In the genomic region with DNA sequence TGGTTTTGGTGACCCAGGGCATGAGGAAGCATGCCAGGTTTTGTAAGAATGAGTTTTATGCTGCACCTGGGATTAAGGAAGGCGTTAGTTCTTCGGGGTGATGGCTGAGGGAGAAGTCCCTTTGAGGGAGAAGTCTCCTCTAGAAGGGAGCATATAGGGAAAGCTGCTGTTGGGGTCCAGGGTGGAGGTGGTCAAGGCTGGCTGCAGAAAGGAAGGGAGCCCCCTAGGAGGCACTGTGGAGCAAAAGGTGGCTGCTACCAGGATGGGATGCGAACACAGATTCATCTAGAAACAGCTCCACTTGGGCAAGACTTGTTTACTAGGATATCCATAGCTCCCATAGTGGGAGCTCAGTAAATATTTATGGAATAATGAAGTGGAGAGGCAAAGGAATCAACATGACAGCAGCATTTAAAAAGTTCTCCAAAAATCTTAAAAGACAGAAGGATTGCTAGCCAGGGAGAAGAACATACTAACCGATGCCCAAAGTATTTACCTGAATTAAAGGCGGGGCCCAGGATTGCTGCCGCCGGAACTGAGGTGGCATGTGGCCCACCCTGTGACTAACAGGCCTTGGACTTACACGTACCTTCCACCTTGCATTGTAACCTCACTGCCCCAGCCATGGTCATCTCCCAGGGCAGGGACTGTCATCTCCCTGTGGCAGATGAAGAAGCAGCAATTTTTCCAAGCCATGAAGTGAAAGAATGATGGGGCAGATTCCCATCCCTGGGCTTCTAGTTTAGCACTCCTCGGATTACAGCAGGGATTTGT, we compare ENCODE assay signal across 12 cellular contexts. TPM values are rescaled to one million over a fixed set of nuclear protein-coding genes. Genes with fewer than 3 reads are reported as not detected.
A peak's percentile ranks its signal among the peaks of the same experiment; 100 is the strongest.
DNase-seq lines count a peak whose midpoint lies in the region; ATAC-seq and TF ChIP-seq lines count a peak whose summit lies in the region.
"Had no signal": no experiment of that assay in that cellular context is flagged by ENCODE, and none has a peak within 500 bp of the region (broad histone marks: within the 10 kb centered on the region; RNA-seq: fewer than 3 reads in every experiment).

No MANE protein-coding gene starts in this region.

- H3K4me3 ChIP-seq in fibroblast of villous mesenchyme (ENCODE audit: low read depth, low read length) (no peak overlapping the region), thyroid gland (replicated peaks in 1 of 3) (no peak overlapping the region)
- H3K4me3 ChIP-seq in CD8-positive, alpha-beta T cell (ENCODE audit: low read depth, low read length): no peak overlapping the region
- H3K4me3 ChIP-seq: ovary had no signal

- H3K27ac ChIP-seq in thyroid gland: peak overlapping the region; percentile 47 to 78 (median 58)
- H3K27ac ChIP-seq in CD8-positive, alpha-beta T cell (ENCODE audit: low read depth, low read length): no peak overlapping the region

- H3K36me3 Mint-ChIP-seq in CD8-positive, alpha-beta T cell: no peaks in the 10 kb centered on the region
- H3K36me3 Mint-ChIP-seq: activated CD8-positive, alpha-beta memory T cell treated with anti-CD3 and anti-CD28 coated beads, Interleukin-2, amount 10 ng/mL, durations not matched to agents 7 days and 5 days had no signal

- CTCF ChIA-PET in CD8-positive, alpha-beta T cell (lab: Charles Lee): no interaction called here

- DNase-seq in DMS 273 (lab: John Stamatoyannopoulos, UW; ENCODE audit: unreplicated experiment) (peak; percentile 31), DMS 273 treated with DMSO at 0.1 percent for 48 hours (lab: John Stamatoyannopoulos, UW) (no peak), SW480 (ENCODE audit: low spot score) (peak; percentile 63), fibroblast of villous mesenchyme (ENCODE audit: low read depth) (no peak), thyroid gland (no peak), GOT3 (lab: John Stamatoyannopoulos, UW) (no peak)
- no peak for DNase-seq in CD8-positive, alpha-beta T cell
- DNase-seq: activated CD8-positive, alpha-beta memory T cell treated with anti-CD3 and anti-CD28 coated beads, Interleukin-2, amount 10 ng/mL, durations not matched to agents 7 days and 5 days; NCI-H2029 treated with DMSO at 0.1 percent for 48 hours; ovary; SHP77 treated with DMSO at 0.1 percent for 48 hours had no signal

- no peak for ATAC-seq in CD8-positive, alpha-beta T cell
- no peak for ATAC-seq in HG02623 (IDR thresholded peaks at IDR 0.05; ENCODE audit: unreplicated experiment)
- ATAC-seq: activated CD8-positive, alpha-beta memory T cell treated with anti-CD3 and anti-CD28 coated beads, Interleukin-2, amount 10 ng/mL, durations not matched to agents 7 days and 5 days had no signal

- intact Hi-C loops in thyroid gland (cut with DNase I): no loop called here
- intact Hi-C loops in CD8-positive, alpha-beta T cell (cut with DNase I, micrococcal nuclease): no loop called here

- TF ChIP-seq POLR2A in thyroid gland (IDR thresholded peaks at IDR 0.05): no peak

- TF ChIP-seq CTCF in fibroblast of villous mesenchyme (IDR thresholded peaks at IDR 0.05; ENCODE audit: insufficient read depth, low read depth, low read length) (peak; percentile 46), thyroid gland (IDR thresholded peaks at IDR 0.05) (peak in 1 of 6 experiments; percentile 14)
- TF ChIP-seq CTCF in CD8-positive, alpha-beta T cell (IDR thresholded peaks at IDR 0.05): no peak

- POLR2A ChIA-PET in CD8-positive, alpha-beta T cell (lab: Charles Lee): no interaction called here

- H3K4me1 Mint-ChIP-seq in CD8-positive, alpha-beta T cell (ENCODE audit: low read depth): peaks cover 5% of the 10 kb centered on the region

- H3K27me3 Mint-ChIP-seq in CD8-positive, alpha-beta T cell (ENCODE audit: low read depth): peaks cover 7% of the 10 kb centered on the region

- 72 to 79% methylated on average over 9 of the region's 9 CpGs for WGBS in thyroid gland, 2 donors

- H3K36me3 ChIP-seq in thyroid gland: no peaks in the 10 kb centered on the region
- H3K36me3 ChIP-seq in CD8-positive, alpha-beta T cell (ENCODE audit: insufficient read depth, low read length): no peaks in the 10 kb centered on the region
- H3K36me3 ChIP-seq: ovary had no signal

- no peaks in the 10 kb centered on the region for H3K9me3 Mint-ChIP-seq in CD8-positive, alpha-beta T cell

- H3K9me3 ChIP-seq in thyroid gland: no peaks in the 10 kb centered on the region
- no peaks in the 10 kb centered on the region for H3K9me3 ChIP-seq in CD8-positive, alpha-beta T cell (ENCODE audit: low read length)
- H3K9me3 ChIP-seq: ovary had no signal

- H3K4me1 ChIP-seq in thyroid gland: peaks cover 53 to 67% of the 10 kb centered on the region in 2 donors
- no peaks in the 10 kb centered on the region for H3K4me1 ChIP-seq in CD8-positive, alpha-beta T cell (ENCODE audit: insufficient read depth, low read length)

- no peaks in the 10 kb centered on the region for H3K27me3 ChIP-seq in thyroid gland
- no peaks in the 10 kb centered on the region for H3K27me3 ChIP-seq in CD8-positive, alpha-beta T cell (ENCODE audit: insufficient read depth, low read length)
- H3K27me3 ChIP-seq: ovary had no signal

- H3K4me3 Mint-ChIP-seq in CD8-positive, alpha-beta T cell: no peak overlapping the region
- H3K4me3 Mint-ChIP-seq: activated CD8-positive, alpha-beta memory T cell treated with anti-CD3 and anti-CD28 coated beads, Interleukin-2, amount 10 ng/mL, durations not matched to agents 7 days and 5 days had no signal

- H3K27ac Mint-ChIP-seq in CD8-positive, alpha-beta T cell: no peak overlapping the region
- H3K27ac Mint-ChIP-seq: activated CD8-positive, alpha-beta memory T cell treated with anti-CD3 and anti-CD28 coated beads, Interleukin-2, amount 10 ng/mL, durations not matched to agents 7 days and 5 days had no signal

RNA-seq across cellular contexts. Expression of a gene that starts 7.1 kb away (rescaled TPM):
- total RNA-seq in fibroblast of villous mesenchyme: 47.7 and 54.8 TPM in 2 replicates
- total RNA-seq in thyroid gland: 100 to 1,000 TPM; 115 to 274 (median 214) TPM
- not detected for total RNA-seq in CD8-positive, alpha-beta T cell

RNA-seq across cellular contexts. Expression of a gene that starts 22.7 kb away (rescaled TPM):
- total RNA-seq in fibroblast of villous mesenchyme (448 and 634 TPM in 2 replicates), thyroid gland (100 to 1,000 TPM in 3 of 4 donors, 10 to 100 TPM in 1; 94.9 to 286 (median 216) TPM)
- total RNA-seq in CD8-positive, alpha-beta T cell: not detected
- total RNA-seq: activated CD8-positive, alpha-beta memory T cell treated with anti-CD3 and anti-CD28 coated beads, Interleukin-2, amount 10 ng/mL, durations not matched to agents 7 days and 5 days had no signal

Comparison
In these comparisons a context has a peak if more than half of its experiments do, and no peak if none do; other contexts are left out.
1. DNase-seq: peak in DMS 273 (single experiment) and SW480 (single experiment); none in DMS 273 treated with DMSO at 0.1 percent for 48 hours (single experiment), fibroblast of villous mesenchyme (single experiment), thyroid gland (0 of 2), CD8-positive, alpha-beta T cell (0 of 7) and GOT3 (single experiment).
2. RNA of a gene that starts 7.1 kb away (total RNA-seq): 115 to 274 TPM in thyroid gland and 47.7 to 54.8 TPM in fibroblast of villous mesenchyme; not detected in CD8-positive, alpha-beta T cell; every median in the first group is over 10 times any median in the second.
3. RNA of a gene that starts 22.7 kb away (total RNA-seq): 448 to 634 TPM in fibroblast of villous mesenchyme and 94.9 to 286 TPM in thyroid gland; not detected in CD8-positive, alpha-beta T cell; every median in the first group is over 10 times any median in the second.